Comparison of ENCODE assay signal across 1 cellular context in genomic region chr1:231130509-231130908, GRCh38.
TF ChIP-seq lines count a peak whose summit lies in the region.

No MANE protein-coding gene starts in this region.

TF ChIP-seq in K562, 482 proteins besides CTCF, POLR2A, EP300 and RAD21:
- TF ChIP-seq TARDBP (IDR thresholded peaks at IDR 0.05) (no peak), CREBBP (IDR thresholded peaks at IDR 0.05; ENCODE audit: low read depth, low read length) (no peak), FOXO4 (CRISPR knock-in tag; IDR thresholded peaks at IDR 0.05) (no peak), PYGO2 (tag; IDR thresholded peaks at IDR 0.05) (no peak), CHAMP1 (IDR thresholded peaks at IDR 0.05) (no peak), TEAD1 (CRISPR knock-in tag; IDR thresholded peaks at IDR 0.05) (no peak), PHTF2 (CRISPR knock-in tag; IDR thresholded peaks at IDR 0.05) (no peak), ZNF57 (CRISPR knock-in tag; IDR thresholded peaks at IDR 0.05) (no peak), RB1 (IDR thresholded peaks at IDR 0.05; ENCODE audit: low read depth) (no peak), SRSF9 (IDR thresholded peaks at IDR 0.05; ENCODE audit: borderline replicate concordance, low read depth, low read length) (no peak), POLR3G (IDR thresholded peaks at IDR 0.05; ENCODE audit: extremely low read depth, insufficient read length, insufficient replicate concordance) (no peak), E4F1 (CRISPR knock-in tag; IDR thresholded peaks at IDR 0.05; ENCODE audit: borderline replicate concordance) (no peak)
